8 cellular contexts compared by ENCODE assay signal in the genomic region with DNA sequence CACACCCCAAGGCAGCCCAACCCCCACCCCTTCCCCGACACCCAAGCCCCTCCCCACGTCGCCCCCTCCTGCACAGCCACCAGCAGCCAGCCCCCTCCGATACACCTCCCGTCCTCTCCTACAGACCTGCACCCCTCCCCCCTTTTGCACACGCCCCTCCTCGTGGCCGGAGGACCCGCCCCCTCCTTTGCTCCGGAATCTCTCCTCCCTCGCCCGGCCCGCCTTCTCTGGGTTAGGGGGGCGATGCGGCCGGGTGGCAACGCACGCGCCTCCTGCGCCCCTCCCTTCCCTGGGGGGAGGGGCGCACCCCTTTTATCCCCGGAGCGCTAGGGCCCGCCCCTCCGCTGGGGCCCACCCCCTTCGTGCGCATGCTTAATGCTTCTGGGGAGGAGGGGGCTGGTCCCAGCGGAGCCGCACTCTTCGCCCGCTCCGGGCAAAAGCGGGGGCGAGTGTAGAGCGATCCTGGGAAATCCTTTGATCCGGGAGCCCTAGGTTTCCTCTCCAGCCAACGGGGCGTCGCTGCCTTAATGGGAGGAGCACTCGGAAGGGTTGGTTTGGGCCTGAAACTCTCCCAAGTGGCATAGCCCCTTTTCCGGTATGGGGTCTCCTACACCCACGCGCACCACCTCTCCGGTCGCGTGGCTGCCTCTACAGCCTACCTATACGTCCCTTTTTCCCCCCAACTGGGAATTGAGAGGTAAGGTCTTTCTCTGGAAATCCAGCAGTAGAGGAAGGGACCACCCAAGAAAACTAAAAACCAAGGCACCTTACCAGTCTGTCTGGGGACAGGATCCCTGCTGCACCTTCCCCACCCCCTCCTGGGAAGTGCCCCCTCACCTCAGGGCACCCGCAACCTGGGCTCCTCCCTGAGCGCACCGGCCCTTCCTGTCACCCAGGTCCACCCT. TPM values are rescaled to one million over a fixed set of nuclear protein-coding genes. Genes with fewer than 3 reads are reported as not detected.
A peak's percentile ranks its signal among the peaks of the same experiment; 100 is the strongest.
DNase-seq lines count a peak whose midpoint lies in the region; ATAC-seq, FAIRE-seq and TF ChIP-seq lines count a peak whose summit lies in the region.

No MANE protein-coding gene starts in this region.

- FAIRE-seq in RCC 7860 (lab: Jason Lieb, UNC), result no peak

- no peaks in the 10 kb centered on the region for H3K27me3 ChIP-seq in PC-3 (ENCODE audit: low read length)
- H3K27me3 ChIP-seq in esophagus muscularis mucosa, result no peaks in the 10 kb centered on the region
- H3K27me3 ChIP-seq in mucosa of stomach (ENCODE audit: control insufficient read depth, insufficient read depth, low read length), result no peaks in the 10 kb centered on the region

- intact Hi-C loops in PC-3 (cut with micrococcal nuclease), result loop anchor here (5.0 kb wide), 1 partner anchor 90 kb away; no protein-coding TSS in a partner anchor
- intact Hi-C loops in activated T-helper 1 cell treated with anti-CD3 and anti-CD28 coated beads, Interleukin-12 subunit alpha, Interleukin-12 subunit beta, Interleukin-2, Interleukin-4 antibody, amounts not matched to agents 30 ng/mL and 10 ng/mL and 1 ng/mL, durations not matched to agents 14 hours and 24 hours and 36 hours (cut with micrococcal nuclease), result no loop called here
- intact Hi-C loops in esophagus muscularis mucosa (cut with DNase I), result no loop called here

- in situ Hi-C loops in KBM-7 (cut with MboI; ENCODE audit: low pct_unique_long_range_greater_than_20kb, low sequenced_read_pairs), result no loop called here

- POLR2A ChIA-PET in PC-3 (lab: Charles Lee; ENCODE audit: unreplicated experiment), result no interaction called here

- H3K27ac ChIP-seq in PC-3 (ENCODE audit: low read length) (peak overlapping the region; percentile 1; the same call in 1 of the 2 replicates), esophagus muscularis mucosa (replicated peaks in 1 of 4) (peak overlapping the region; percentile 81 to 98 (median 97))

- H3K9me3 ChIP-seq in PC-3 (ENCODE audit: low read length), result no peaks in the 10 kb centered on the region
- H3K9me3 ChIP-seq in esophagus muscularis mucosa, result no peaks in the 10 kb centered on the region
- H3K9me3 ChIP-seq in mucosa of stomach (ENCODE audit: control insufficient read depth, low read length), result no peaks in the 10 kb centered on the region

- peak overlapping the region; percentile 61 for H3K9ac ChIP-seq in PC-3 (ENCODE audit: low read length)
- peak overlapping the region; percentile 63 for H3K9ac ChIP-seq in mucosa of stomach (ENCODE audit: low read length)

- H3K27me3 Mint-ChIP-seq in activated T-helper 1 cell treated with anti-CD3 and anti-CD28 coated beads, Interleukin-12 subunit alpha, Interleukin-12 subunit beta, Interleukin-2, Interleukin-4 antibody, amounts not matched to agents 30 ng/mL and 10 ng/mL and 1 ng/mL, durations not matched to agents 14 hours and 24 hours and 36 hours (ENCODE audit: insufficient read depth), result peaks cover 5% of the 10 kb centered on the region

- ATAC-seq in PC-3, result peak; percentile 12
- ATAC-seq in stimulated activated effector memory CD8-positive, alpha-beta T cell treated with anti-CD3 and anti-CD28 coated beads, Interleukin-12 subunit alpha, Interleukin-12 subunit beta, amount 100 ng/mL, for 72 hours, result peak; percentile 0

- H3K9me3 Mint-ChIP-seq in activated T-helper 1 cell treated with anti-CD3 and anti-CD28 coated beads, Interleukin-12 subunit alpha, Interleukin-12 subunit beta, Interleukin-2, Interleukin-4 antibody, amounts not matched to agents 30 ng/mL and 10 ng/mL and 1 ng/mL, durations not matched to agents 14 hours and 24 hours and 36 hours, result no peaks in the 10 kb centered on the region
- no peaks in the 10 kb centered on the region for H3K9me3 Mint-ChIP-seq in stimulated activated effector memory CD8-positive, alpha-beta T cell treated with anti-CD3 and anti-CD28 coated beads, Interleukin-12 subunit alpha, Interleukin-12 subunit beta, amount 100 ng/mL, for 72 hours

- TF ChIP-seq EP300 in esophagus muscularis mucosa (IDR thresholded peaks at IDR 0.05), result no peak

- H3K4me3 ChIP-seq in PC-3 (ENCODE audit: low read length) (peak overlapping the region; percentile 74), esophagus muscularis mucosa (peak overlapping the region; percentile 60 to 97 (median 72)), mucosa of stomach (ENCODE audit: low read length) (peak overlapping the region; percentile 33)

- H3K79me2 ChIP-seq in PC-3 (ENCODE audit: low read length), result peaks cover 26% of the 10 kb centered on the region

- 5% methylated on average over 16 of the region's 50 CpGs for WGBS in esophagus muscularis mucosa

- H3K4me1 ChIP-seq in PC-3 (ENCODE audit: insufficient read depth, low read length) (peaks cover 33% of the 10 kb centered on the region), esophagus muscularis mucosa (peaks cover 19 to 73% (median 61%) of the 10 kb centered on the region in 4 donors), mucosa of stomach (ENCODE audit: control insufficient read depth, insufficient read depth, low read length) (peaks cover 5% of the 10 kb centered on the region)

- H3K36me3 ChIP-seq in PC-3 (ENCODE audit: low read depth, low read length), result no peaks in the 10 kb centered on the region
- no peaks in the 10 kb centered on the region for H3K36me3 ChIP-seq in esophagus muscularis mucosa
- no peaks in the 10 kb centered on the region for H3K36me3 ChIP-seq in mucosa of stomach (ENCODE audit: control insufficient read depth, insufficient read depth, low read length)

- TF ChIP-seq CTCF in PC-3 (conservative IDR thresholded peaks at IDR 0.05; ENCODE audit: low read depth, low read length), result no peak
- no peak for TF ChIP-seq CTCF in esophagus muscularis mucosa (IDR thresholded peaks at IDR 0.05)

- peaks cover 5% of the 10 kb centered on the region for H4K20me1 ChIP-seq in PC-3 (ENCODE audit: low read length)

- TSS peak; percentile 69 for BruUV-seq in PC-3 (replicated peaks; lab: Mats Ljungman, UMichigan)

- H3F3A ChIP-seq in PC-3 (ENCODE audit: low read length, unreplicated experiment), result no peaks in the 10 kb centered on the region

- peaks cover 2% of the 10 kb centered on the region for H3K36me3 Mint-ChIP-seq in activated T-helper 1 cell treated with anti-CD3 and anti-CD28 coated beads, Interleukin-12 subunit alpha, Interleukin-12 subunit beta, Interleukin-2, Interleukin-4 antibody, amounts not matched to agents 30 ng/mL and 10 ng/mL and 1 ng/mL, durations not matched to agents 14 hours and 24 hours and 36 hours (ENCODE audit: low read depth)
- peaks cover 20% of the 10 kb centered on the region for H3K36me3 Mint-ChIP-seq in stimulated activated effector memory CD8-positive, alpha-beta T cell treated with anti-CD3 and anti-CD28 coated beads, Interleukin-12 subunit alpha, Interleukin-12 subunit beta, amount 100 ng/mL, for 72 hours

- CTCF ChIA-PET in PC-3 (lab: Charles Lee), result no interaction called here

- peak overlapping the region; percentile 68 for H3K4me3 Mint-ChIP-seq in activated T-helper 1 cell treated with anti-CD3 and anti-CD28 coated beads, Interleukin-12 subunit alpha, Interleukin-12 subunit beta, Interleukin-2, Interleukin-4 antibody, amounts not matched to agents 30 ng/mL and 10 ng/mL and 1 ng/mL, durations not matched to agents 14 hours and 24 hours and 36 hours
- peak overlapping the region; percentile 78 for H3K4me3 Mint-ChIP-seq in stimulated activated effector memory CD8-positive, alpha-beta T cell treated with anti-CD3 and anti-CD28 coated beads, Interleukin-12 subunit alpha, Interleukin-12 subunit beta, amount 100 ng/mL, for 72 hours

- H2AFZ ChIP-seq in PC-3 (ENCODE audit: low read length), result peak overlapping the region; percentile 64

- H3K27ac Mint-ChIP-seq in activated T-helper 1 cell treated with anti-CD3 and anti-CD28 coated beads, Interleukin-12 subunit alpha, Interleukin-12 subunit beta, Interleukin-2, Interleukin-4 antibody, amounts not matched to agents 30 ng/mL and 10 ng/mL and 1 ng/mL, durations not matched to agents 14 hours and 24 hours and 36 hours, result peak overlapping the region; percentile 48
- H3K27ac Mint-ChIP-seq in stimulated activated effector memory CD8-positive, alpha-beta T cell treated with anti-CD3 and anti-CD28 coated beads, Interleukin-12 subunit alpha, Interleukin-12 subunit beta, amount 100 ng/mL, for 72 hours, result no peak overlapping the region

- peaks cover 34% of the 10 kb centered on the region for H3K4me1 Mint-ChIP-seq in activated T-helper 1 cell treated with anti-CD3 and anti-CD28 coated beads, Interleukin-12 subunit alpha, Interleukin-12 subunit beta, Interleukin-2, Interleukin-4 antibody, amounts not matched to agents 30 ng/mL and 10 ng/mL and 1 ng/mL, durations not matched to agents 14 hours and 24 hours and 36 hours (ENCODE audit: low read depth)
- peaks cover 29% of the 10 kb centered on the region for H3K4me1 Mint-ChIP-seq in stimulated activated effector memory CD8-positive, alpha-beta T cell treated with anti-CD3 and anti-CD28 coated beads, Interleukin-12 subunit alpha, Interleukin-12 subunit beta, amount 100 ng/mL, for 72 hours

- H3K9me2 ChIP-seq in PC-3 (replicated peaks; ENCODE audit: low read length), result no peaks in the 10 kb centered on the region

- H3K4me2 ChIP-seq in PC-3 (ENCODE audit: low read length), result peak overlapping the region; percentile 90

- DNase-seq in ELF-1 (ENCODE audit: low read depth, low spot score) (peak; percentile 96), KBM-7 (peak; percentile 93), PC-3 (peak; percentile 94), esophagus muscularis mucosa (ENCODE audit: extremely low spot score) (no peak), RCC 7860 (ENCODE audit: low spot score) (no peak)
- DNase-seq in activated T-helper 1 cell treated with anti-CD3 and anti-CD28 coated beads, Interleukin-12 subunit alpha, Interleukin-12 subunit beta, Interleukin-2, Interleukin-4 antibody, amounts not matched to agents 30 ng/mL and 10 ng/mL and 1 ng/mL, durations not matched to agents 14 hours and 24 hours and 36 hours (ENCODE audit: low spot score), result peak; percentile 64
- peak; percentile 55 to 83 for DNase-seq in stimulated activated effector memory CD8-positive, alpha-beta T cell treated with anti-CD3 and anti-CD28 coated beads, Interleukin-12 subunit alpha, Interleukin-12 subunit beta, amount 100 ng/mL, for 72 hours (ENCODE audit: low spot score in 2 of 2)

- no peak for TF ChIP-seq POLR2A in esophagus muscularis mucosa (IDR thresholded peaks at IDR 0.05; ENCODE audit: low read depth)

RNA-seq across cellular contexts. Expression of gene SOX12, which starts 1.9 kb away (rescaled TPM):
- total RNA-seq in PC-3 (2014; rRNA removed) (13.8 and 18.7 TPM in 2 replicates), esophagus muscularis mucosa (10 to 100 TPM in 1 of 4 donors, 1 to 10 TPM in 3; 3.5 to 14.4 (median 7.2) TPM)
- 7.4 and 7.6 TPM in 2 replicates for total RNA-seq in activated T-helper 1 cell treated with anti-CD3 and anti-CD28 coated beads, Interleukin-12 subunit alpha, Interleukin-12 subunit beta, Interleukin-2, Interleukin-4 antibody, amounts not matched to agents 30 ng/mL and 10 ng/mL and 1 ng/mL, durations not matched to agents 14 hours and 24 hours and 36 hours

RNA-seq across cellular contexts. Expression of gene NRSN2, which starts 19.6 kb away (rescaled TPM):
- total RNA-seq in PC-3 (2014; rRNA removed), result 50.7 and 55.7 TPM in 2 replicates
- total RNA-seq in activated T-helper 1 cell treated with anti-CD3 and anti-CD28 coated beads, Interleukin-12 subunit alpha, Interleukin-12 subunit beta, Interleukin-2, Interleukin-4 antibody, amounts not matched to agents 30 ng/mL and 10 ng/mL and 1 ng/mL, durations not matched to agents 14 hours and 24 hours and 36 hours, result 5.1 and 6.5 TPM in 2 replicates
- 10 to 100 TPM; 20.8 to 72.8 (median 48.9) TPM for total RNA-seq in esophagus muscularis mucosa

RNA-seq across cellular contexts. Expression of gene ZCCHC3, which starts 29.9 kb away (rescaled TPM):
- 18.5 and 21.5 TPM in 2 replicates for total RNA-seq in PC-3 (2014; rRNA removed)
- total RNA-seq in activated T-helper 1 cell treated with anti-CD3 and anti-CD28 coated beads, Interleukin-12 subunit alpha, Interleukin-12 subunit beta, Interleukin-2, Interleukin-4 antibody, amounts not matched to agents 30 ng/mL and 10 ng/mL and 1 ng/mL, durations not matched to agents 14 hours and 24 hours and 36 hours, result 25.9 TPM in 2 replicates
- 10 to 100 TPM; 13.3 to 29.9 (median 19.7) TPM for total RNA-seq in esophagus muscularis mucosa

RNA-seq across cellular contexts. Expression of gene C20orf96, which starts 36.7 kb away (rescaled TPM):
- total RNA-seq in PC-3 (2014; rRNA removed) (3.4 and 5.0 TPM in 2 replicates), esophagus muscularis mucosa (1 to 10 TPM; 1.7 to 2.6 (median 2.3) TPM)
- total RNA-seq in activated T-helper 1 cell treated with anti-CD3 and anti-CD28 coated beads, Interleukin-12 subunit alpha, Interleukin-12 subunit beta, Interleukin-2, Interleukin-4 antibody, amounts not matched to agents 30 ng/mL and 10 ng/mL and 1 ng/mL, durations not matched to agents 14 hours and 24 hours and 36 hours, result 4.3 and 4.7 TPM in 2 replicates

RNA-seq across cellular contexts. Expression of gene TRIB3, which starts 53.3 kb away (rescaled TPM):
- 160 and 193 TPM in 2 replicates for total RNA-seq in PC-3 (2014; rRNA removed)
- total RNA-seq in activated T-helper 1 cell treated with anti-CD3 and anti-CD28 coated beads, Interleukin-12 subunit alpha, Interleukin-12 subunit beta, Interleukin-2, Interleukin-4 antibody, amounts not matched to agents 30 ng/mL and 10 ng/mL and 1 ng/mL, durations not matched to agents 14 hours and 24 hours and 36 hours, result 37.1 and 39.5 TPM in 2 replicates
- 1 to 10 TPM in 3 of 4 donors, under 1 TPM in 1; 0.83 to 6.8 (median 4.0) TPM for total RNA-seq in esophagus muscularis mucosa

Comparison
In these comparisons a context has a peak if more than half of its experiments do, and no peak if none do; other contexts are left out.
1. DNase-seq: peak in ELF-1 (single experiment), KBM-7 (single experiment), PC-3 (single experiment), activated T-helper 1 cell treated with anti-CD3 and anti-CD28 coated beads, Interleukin-12 subunit alpha, Interleukin-12 subunit beta, Interleukin-2, Interleukin-4 antibody, amounts not matched to agents 30 ng/mL and 10 ng/mL and 1 ng/mL, durations not matched to agents 14 hours and 24 hours and 36 hours (single experiment) and stimulated activated effector memory CD8-positive, alpha-beta T cell treated with anti-CD3 and anti-CD28 coated beads, Interleukin-12 subunit alpha, Interleukin-12 subunit beta, amount 100 ng/mL, for 72 hours (2 of 2); none in esophagus muscularis mucosa (single experiment) and RCC 7860 (single experiment).
2. Peak in every context shown above with its lines, with median percentiles within 50 percentile points of each other: H3K4me3 ChIP-seq.